ENCODE assay signal across 33 cellular contexts in genomic region chr15:51350723-51351122, GRCh38. TPM values are rescaled to one million over a fixed set of nuclear protein-coding genes. Genes with fewer than 3 reads are reported as not detected.
"Had no signal": no experiment of that assay in that cellular context is flagged by ENCODE, and none has a peak within 500 bp of the region (broad histone marks: within the 10 kb centered on the region; RNA-seq: fewer than 3 reads in every experiment).

No MANE protein-coding gene starts in this region.

- H3K9me3 ChIP-seq: SJCRH30 had no signal

- DNase-seq: activated CD4-positive, alpha-beta memory T cell treated with anti-CD3 and anti-CD28 coated beads, Interleukin-2, amount 10 ng/mL, durations not matched to agents 7 days and 5 days; activated CD4-positive, alpha-beta T cell treated with anti-CD3 and anti-CD28 coated beads for 1 hour; activated CD4-positive, alpha-beta T cell treated with anti-CD3 and anti-CD28 coated beads for 48 hours; activated CD4-positive, CD25-positive, alpha-beta regulatory T cell; activated CD8-positive, alpha-beta memory T cell treated with anti-CD3 and anti-CD28 coated beads for 24 hours; activated CD8-positive, alpha-beta memory T cell treated with anti-CD3 and anti-CD28 coated beads, Interleukin-2, amount 10 ng/mL, durations not matched to agents 7 days and 5 days; activated CD8-positive, alpha-beta memory T cell treated with anti-CD3 and anti-CD28 coated beads, Interleukin-2, amount 50 U/mL, for 48 hours; activated effector memory CD4-positive, alpha-beta T cell treated with Interleukin-2 at 50 U/mL for 16 hours; activated naive CD4-positive, alpha-beta T cell treated with anti-CD3 and anti-CD28 coated beads, Interleukin-2, amount 10 ng/mL, durations not matched to agents 7 days and 5 days; activated naive CD8-positive, alpha-beta T cell treated with anti-CD3 and anti-CD28 coated beads, Interleukin-2, amount 50 U/mL, for 24 hours; activated T-cell treated with anti-CD3 and anti-CD28 coated beads, Interleukin-2, amount 50 U/mL, for 48 hours; aorta; brain microvascular endothelial cell; central memory CD4-positive, alpha-beta T cell; Kasumi-1; MM.1S; NCI-H1092 treated with DMSO at 0.1 percent for 48 hours; NCI-H1417; NCI-H146; NCI-H187; NCI-H2029 treated with DMSO at 0.1 percent for 48 hours; NCI-H2107; NCI-H2171; NCI-H510A; NCI-H82; SHP77; SJCRH30; T1000; WERI-Rb-1 had no signal

- H3K4me1 ChIP-seq: SJCRH30 had no signal

- H3K36me3 ChIP-seq: brain microvascular endothelial cell, SJCRH30, WERI-Rb-1 had no signal

- H3K27me3 ChIP-seq: SJCRH30 had no signal

- H3K27ac ChIP-seq: brain microvascular endothelial cell, SJCRH30, SK-N-MC, WERI-Rb-1 had no signal

- ATAC-seq: activated CD8-positive, alpha-beta memory T cell treated with anti-CD3 and anti-CD28 coated beads, Interleukin-2, amount 10 ng/mL, durations not matched to agents 7 days and 5 days; activated naive CD8-positive, alpha-beta T cell treated with anti-CD3 and anti-CD28 coated beads, Interleukin-2, amount 50 U/mL, for 24 hours; Panc1 had no signal

- H3K4me3 ChIP-seq: SJCRH30, SK-N-MC had no signal

RNA-seq across cellular contexts. Expression of gene GLDN, which starts 9.3 kb away (rescaled TPM):
- total RNA-seq: activated CD4-positive, alpha-beta memory T cell treated with anti-CD3 and anti-CD28 coated beads, Interleukin-2, amount 10 ng/mL, durations not matched to agents 7 days and 5 days; activated CD8-positive, alpha-beta memory T cell treated with anti-CD3 and anti-CD28 coated beads, Interleukin-2, amount 10 ng/mL, durations not matched to agents 7 days and 5 days; T-helper 1 cell treated with Interleukin-12 subunit alpha and Interleukin-12 subunit beta and Interleukin-4 antibody, amounts not matched to agents 30 ng/mL and 1 ng/mL, for 36 hours; T-helper 2 cell treated with Interferon-gamma antibody and Interleukin-4, amounts not matched to agents 100 ng/mL and 5 ng/mL, for 36 hours had no signal

RNA-seq across cellular contexts. Expression of gene CYP19A1, which starts 12.3 kb away (rescaled TPM):
- total RNA-seq: activated CD4-positive, alpha-beta memory T cell treated with anti-CD3 and anti-CD28 coated beads, Interleukin-2, amount 10 ng/mL, durations not matched to agents 7 days and 5 days; SJCRH30 had no signal
